Comparison of ENCODE assay signal across 1 cellular context in genomic region chr5:154405078-154405792, GRCh38.
TF ChIP-seq lines count a peak whose summit lies in the region.

No MANE protein-coding gene starts in this region.

TF ChIP-seq in SK-N-SH treated with all-trans-retinoic acid at 6 μM for 48 hours, 23 proteins besides CTCF, POLR2A, EP300 and RAD21 (continued from another document):
- TF ChIP-seq PATZ1 (CRISPR knock-in tag; IDR thresholded peaks at IDR 0.05; ENCODE audit: borderline replicate concordance) (no peak), PPARA (CRISPR knock-in tag; IDR thresholded peaks at IDR 0.05; ENCODE audit: borderline replicate concordance) (no peak), ARNTL (CRISPR knock-in tag; IDR thresholded peaks at IDR 0.05; ENCODE audit: borderline replicate concordance, low read depth) (no peak), ZNF70 (CRISPR knock-in tag; IDR thresholded peaks at IDR 0.05) (no peak), GLIS3 (CRISPR knock-in tag; IDR thresholded peaks at IDR 0.05) (no peak), ZC3H10 (CRISPR knock-in tag; IDR thresholded peaks at IDR 0.05) (no peak), ZFP30 (CRISPR knock-in tag; IDR thresholded peaks at IDR 0.05) (no peak), CSDC2 (CRISPR knock-in tag; IDR thresholded peaks at IDR 0.05) (no peak), SNAI2 (CRISPR knock-in tag; IDR thresholded peaks at IDR 0.05) (no peak), ESRRG (CRISPR knock-in tag; IDR thresholded peaks at IDR 0.05) (no peak)
- TF ChIP-seq, protein P1, sequence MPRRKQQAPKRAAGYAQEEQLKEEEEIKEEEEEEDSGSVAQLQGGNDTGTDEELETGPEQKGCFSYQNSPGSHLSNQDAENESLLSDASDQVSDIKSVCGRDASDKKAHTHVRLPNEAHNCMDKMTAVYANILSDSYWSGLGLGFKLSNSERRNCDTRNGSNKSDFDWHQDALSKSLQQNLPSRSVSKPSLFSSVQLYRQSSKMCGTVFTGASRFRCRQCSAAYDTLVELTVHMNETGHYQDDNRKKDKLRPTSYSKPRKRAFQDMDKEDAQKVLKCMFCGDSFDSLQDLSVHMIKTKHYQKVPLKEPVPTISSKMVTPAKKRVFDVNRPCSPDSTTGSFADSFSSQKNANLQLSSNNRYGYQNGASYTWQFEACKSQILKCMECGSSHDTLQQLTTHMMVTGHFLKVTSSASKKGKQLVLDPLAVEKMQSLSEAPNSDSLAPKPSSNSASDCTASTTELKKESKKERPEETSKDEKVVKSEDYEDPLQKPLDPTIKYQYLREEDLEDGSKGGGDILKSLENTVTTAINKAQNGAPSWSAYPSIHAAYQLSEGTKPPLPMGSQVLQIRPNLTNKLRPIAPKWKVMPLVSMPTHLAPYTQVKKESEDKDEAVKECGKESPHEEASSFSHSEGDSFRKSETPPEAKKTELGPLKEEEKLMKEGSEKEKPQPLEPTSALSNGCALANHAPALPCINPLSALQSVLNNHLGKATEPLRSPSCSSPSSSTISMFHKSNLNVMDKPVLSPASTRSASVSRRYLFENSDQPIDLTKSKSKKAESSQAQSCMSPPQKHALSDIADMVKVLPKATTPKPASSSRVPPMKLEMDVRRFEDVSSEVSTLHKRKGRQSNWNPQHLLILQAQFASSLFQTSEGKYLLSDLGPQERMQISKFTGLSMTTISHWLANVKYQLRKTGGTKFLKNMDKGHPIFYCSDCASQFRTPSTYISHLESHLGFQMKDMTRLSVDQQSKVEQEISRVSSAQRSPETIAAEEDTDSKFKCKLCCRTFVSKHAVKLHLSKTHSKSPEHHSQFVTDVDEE (CRISPR knock-in tag; IDR thresholded peaks at IDR 0.05): no peak
- TF ChIP-seq, protein P2, sequence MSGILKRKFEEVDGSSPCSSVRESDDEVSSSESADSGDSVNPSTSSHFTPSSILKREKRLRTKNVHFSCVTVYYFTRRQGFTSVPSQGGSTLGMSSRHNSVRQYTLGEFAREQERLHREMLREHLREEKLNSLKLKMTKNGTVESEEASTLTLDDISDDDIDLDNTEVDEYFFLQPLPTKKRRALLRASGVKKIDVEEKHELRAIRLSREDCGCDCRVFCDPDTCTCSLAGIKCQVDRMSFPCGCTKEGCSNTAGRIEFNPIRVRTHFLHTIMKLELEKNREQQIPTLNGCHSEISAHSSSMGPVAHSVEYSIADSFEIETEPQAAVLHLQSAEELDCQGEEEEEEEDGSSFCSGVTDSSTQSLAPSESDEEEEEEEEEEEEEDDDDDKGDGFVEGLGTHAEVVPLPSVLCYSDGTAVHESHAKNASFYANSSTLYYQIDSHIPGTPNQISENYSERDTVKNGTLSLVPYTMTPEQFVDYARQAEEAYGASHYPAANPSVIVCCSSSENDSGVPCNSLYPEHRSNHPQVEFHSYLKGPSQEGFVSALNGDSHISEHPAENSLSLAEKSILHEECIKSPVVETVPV (CRISPR knock-in tag; IDR thresholded peaks at IDR 0.05): no peak
